ENCODE assay signal across 8 cellular contexts in the genomic region with DNA sequence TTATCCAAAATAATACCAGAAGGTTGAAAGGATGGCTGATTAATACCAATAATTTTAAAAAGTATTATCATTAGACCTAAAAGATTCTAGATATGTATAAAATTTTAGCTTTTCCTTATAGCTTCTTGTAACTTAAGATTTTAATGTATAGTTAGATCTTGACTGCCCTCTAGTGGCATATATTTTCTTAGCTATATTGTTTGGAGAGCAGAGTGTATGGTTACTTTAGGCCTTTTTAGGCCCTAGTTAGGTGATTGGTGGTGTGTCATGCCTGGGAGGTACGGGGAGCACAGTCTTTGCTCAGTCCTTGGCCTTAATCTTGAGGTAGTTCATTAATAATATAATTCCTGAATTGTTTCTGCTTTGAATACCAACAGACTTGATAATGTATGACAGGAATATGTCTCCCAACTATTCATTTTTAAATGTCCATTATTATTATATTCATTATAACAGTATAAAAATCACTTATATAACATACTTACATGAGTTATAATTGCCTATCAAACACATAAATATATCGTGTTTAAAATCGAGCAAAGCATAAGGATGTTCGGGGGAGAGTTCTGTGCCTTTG.
A peak's percentile ranks its signal among the peaks of the same experiment; 100 is the strongest.
DNase-seq lines count a peak whose midpoint lies in the region; ATAC-seq lines count a peak whose summit lies in the region.

No MANE protein-coding gene starts in this region.

- no peaks in the 10 kb centered on the region for H3K4me1 Mint-ChIP-seq in activated CD4-positive, alpha-beta T cell treated with anti-CD3 and anti-CD28 coated beads for 36 hours
- H3K4me1 Mint-ChIP-seq in central memory CD8-positive, alpha-beta T cell, result no peaks in the 10 kb centered on the region

- no peak for DNase-seq in activated CD4-positive, alpha-beta T cell treated with anti-CD3 and anti-CD28 coated beads for 36 hours
- no peak for DNase-seq in activated CD4-positive, alpha-beta T cell treated with anti-CD3 and anti-CD28 coated beads, Interleukin-2, amount 50 U/mL, for 1 hour
- DNase-seq in HuH-7 (ENCODE audit: low spot score) (peak; percentile 30), NOMO-1 treated with dmso at 0.1 percent for 144 hours (lab: John Stamatoyannopoulos, UW; ENCODE audit: unreplicated experiment) (peak; percentile 23), lung microvascular endothelial cell (ENCODE audit: low read depth in 2 of 2) (peak; percentile 56 to 64), posterior cingulate gyrus (no peak)
- no peak for DNase-seq in central memory CD8-positive, alpha-beta T cell (ENCODE audit: low spot score in 2 of 2)

- no peak overlapping the region for H3K4me3 Mint-ChIP-seq in activated CD4-positive, alpha-beta T cell treated with anti-CD3 and anti-CD28 coated beads for 36 hours
- H3K4me3 Mint-ChIP-seq in central memory CD8-positive, alpha-beta T cell, result no peak overlapping the region

- POLR2A ChIA-PET in activated CD4-positive, alpha-beta T cell treated with anti-CD3 and anti-CD28 coated beads for 36 hours (lab: Charles Lee), result no interaction called here

- intact Hi-C loops in activated CD4-positive, alpha-beta T cell treated with anti-CD3 and anti-CD28 coated beads for 36 hours (cut with DNase I, micrococcal nuclease), result loop anchor here (1.0 to 10.0 kb wide), 6 partner anchors 175 to 1458 kb away; partner anchors contain the start of gene RYR2 (in 1 of the 2)
- intact Hi-C loops in posterior cingulate gyrus (cut with DNase I), result loop anchor here (5.0 to 10.0 kb wide), 4 partner anchors 518 to 1458 kb away; partner anchors contain the start of gene RYR2

- ATAC-seq in activated CD4-positive, alpha-beta T cell treated with anti-CD3 and anti-CD28 coated beads for 36 hours, result peak; percentile 72
- peak; percentile 80 for ATAC-seq in GM21619 (IDR thresholded peaks at IDR 0.05; ENCODE audit: unreplicated experiment)
- peak; percentile 43 for ATAC-seq in central memory CD8-positive, alpha-beta T cell (replicated peaks; ENCODE audit: extremely low read depth, poor library complexity, severe bottlenecking)

- H3K27ac Mint-ChIP-seq in activated CD4-positive, alpha-beta T cell treated with anti-CD3 and anti-CD28 coated beads for 36 hours, result no peak overlapping the region
- H3K27ac Mint-ChIP-seq in central memory CD8-positive, alpha-beta T cell (ENCODE audit: low read depth), result no peak overlapping the region

- H3K27me3 Mint-ChIP-seq in activated CD4-positive, alpha-beta T cell treated with anti-CD3 and anti-CD28 coated beads for 36 hours, result peaks cover 11% of the 10 kb centered on the region
- H3K27me3 Mint-ChIP-seq in central memory CD8-positive, alpha-beta T cell, result peaks cover 16% of the 10 kb centered on the region

- no peaks in the 10 kb centered on the region for H3K9me3 Mint-ChIP-seq in activated CD4-positive, alpha-beta T cell treated with anti-CD3 and anti-CD28 coated beads for 36 hours (ENCODE audit: low read depth)
- H3K9me3 Mint-ChIP-seq in central memory CD8-positive, alpha-beta T cell, result peaks cover 5% of the 10 kb centered on the region

- no peaks in the 10 kb centered on the region for H3K36me3 Mint-ChIP-seq in activated CD4-positive, alpha-beta T cell treated with anti-CD3 and anti-CD28 coated beads for 36 hours (ENCODE audit: low read depth)
- H3K36me3 Mint-ChIP-seq in central memory CD8-positive, alpha-beta T cell (ENCODE audit: insufficient read depth), result no peaks in the 10 kb centered on the region

- CTCF ChIA-PET in activated CD4-positive, alpha-beta T cell treated with anti-CD3 and anti-CD28 coated beads for 36 hours (lab: Charles Lee), result interaction anchor here (0.5 to 3.9 kb wide), 14 partner anchors 8 to 1746 kb away, joined by 3 to 14 read pairs (median 4); partner anchors contain the start of gene HEATR1

Comparison
In these comparisons a context has a peak if more than half of its experiments do, and no peak if none do; other contexts are left out.
1. DNase-seq: peak in HuH-7 (single experiment), NOMO-1 treated with dmso at 0.1 percent for 144 hours (single experiment) and lung microvascular endothelial cell (2 of 2); none in activated CD4-positive, alpha-beta T cell treated with anti-CD3 and anti-CD28 coated beads for 36 hours (single experiment), activated CD4-positive, alpha-beta T cell treated with anti-CD3 and anti-CD28 coated beads, Interleukin-2, amount 50 U/mL, for 1 hour (single experiment), central memory CD8-positive, alpha-beta T cell (0 of 2) and posterior cingulate gyrus (0 of 10).
2. Peak in every context shown above with its lines, with median percentiles within 50 percentile points of each other: ATAC-seq.